ENCODE assay signal across 9 cellular contexts in the genomic region with DNA sequence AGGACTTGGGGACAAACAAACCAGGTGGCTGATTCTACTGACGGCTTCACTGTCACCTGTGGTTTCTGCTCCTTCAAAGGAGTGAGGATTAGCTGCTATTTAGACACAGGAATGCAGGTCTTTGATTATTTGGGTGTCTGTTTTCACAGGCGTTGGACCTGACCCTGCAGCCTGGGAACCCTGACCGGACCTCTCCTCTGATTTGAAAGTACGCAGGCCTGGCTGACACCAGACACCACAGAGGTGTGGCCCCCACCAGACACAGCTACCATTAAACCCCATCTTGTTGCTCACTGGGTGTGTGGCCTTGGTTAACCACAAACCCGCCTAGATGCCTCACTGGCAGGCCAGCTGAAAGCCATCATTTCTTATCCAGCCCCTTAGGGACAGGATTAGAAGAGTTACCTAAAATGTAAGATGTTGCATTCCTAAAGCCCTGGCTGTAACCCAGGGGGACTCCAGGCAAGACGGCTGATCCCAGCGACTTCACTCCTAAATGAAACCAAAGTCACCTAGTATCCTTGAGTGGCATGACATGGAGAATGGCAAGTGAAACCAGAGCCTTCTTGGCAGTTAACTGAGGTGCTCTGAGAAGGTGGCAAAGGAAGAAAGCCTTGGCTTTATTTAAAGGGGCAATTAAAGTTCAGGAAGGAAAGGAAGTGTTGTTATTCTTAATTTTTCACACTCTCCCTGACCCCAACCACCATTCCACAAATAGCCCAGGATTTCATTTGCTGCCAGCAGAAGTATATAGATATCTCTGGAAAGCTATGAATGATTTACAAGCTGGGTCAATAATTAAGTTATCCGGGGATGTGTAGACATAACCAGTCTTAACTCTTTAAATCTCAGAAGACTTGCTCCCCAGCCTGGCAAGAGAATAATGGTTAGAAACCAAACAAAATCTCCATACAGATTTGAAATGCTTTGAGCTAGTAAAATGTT.
DNase-seq lines count a peak whose midpoint lies in the region; ATAC-seq and TF ChIP-seq lines count a peak whose summit lies in the region.
"Had no signal": no experiment of that assay in that cellular context is flagged by ENCODE, and none has a peak within 500 bp of the region (broad histone marks: within the 10 kb centered on the region; RNA-seq: fewer than 3 reads in every experiment).

No MANE protein-coding gene starts in this region.

- H4K20me1 ChIP-seq in GM23338 (replicated peaks; ENCODE audit: insufficient read depth): no peaks in the 10 kb centered on the region

- no peak overlapping the region for H3K4me3 ChIP-seq in GM23338
- H3K4me3 ChIP-seq in aorta (ENCODE audit: low read length in 2 of 2): no peak overlapping the region

- WGBS in aorta, 2 donors: 49 to 54% methylated on average over 8 of the region's 8 CpGs

- peaks cover 1% of the 10 kb centered on the region for H3K9me3 ChIP-seq in aorta (ENCODE audit: control insufficient read depth, low read length)

- H3K36me3 ChIP-seq in GM23338 (ENCODE audit: insufficient read depth) (no peaks in the 10 kb centered on the region), aorta (ENCODE audit: control insufficient read depth in 1 of 2, insufficient read depth in 2 of 2, low read length in 1 of 2) (no peaks in the 10 kb centered on the region)

- no peaks in the 10 kb centered on the region; the same call in 2 of the 3 replicates for H3K9me3 Mint-ChIP-seq in GM23338

- H3F3A ChIP-seq in GM23338 (replicated peaks; ENCODE audit: low read depth): 0 out of 2 replicates have a peak, but pooled peaks cover 2% of the 10 kb centered on the region

- H3K4me1 Mint-ChIP-seq in GM23338: peaks cover 51% of the 10 kb centered on the region

- H3K27ac ChIP-seq in GM23338 (ENCODE audit: low read depth) (no peak overlapping the region), aorta (ENCODE audit: low read depth in 1 of 2, low read length in 2 of 2) (no peak overlapping the region)

- H3K36me3 Mint-ChIP-seq in GM23338 (ENCODE audit: low read depth): peaks cover 4% of the 10 kb centered on the region; the same call in 1 of the 3 replicates
- H3K36me3 Mint-ChIP-seq: brain had no signal

- no peaks in the 10 kb centered on the region for H3K79me2 ChIP-seq in GM23338 (replicated peaks; ENCODE audit: insufficient read depth)

- H2AFZ ChIP-seq in GM23338: peak overlapping the region; percentile 67; the same call in 1 of the 2 replicates

- 0 out of 2 replicates have a peak, but pooled peaks cover 4% of the 10 kb centered on the region for H3K9me2 ChIP-seq in GM23338 (ENCODE audit: insufficient read depth)

- DNase-seq in CMK (ENCODE audit: low read depth): peak; percentile 30
- DNase-seq in GM23338 (ENCODE audit: low spot score): no peak
- DNase-seq in NCI-H226: peak; percentile 42
- peak; percentile 82 for DNase-seq in iris pigment epithelial cell (ENCODE audit: low read depth)
- no peak for DNase-seq in cerebellum (ENCODE audit: low spot score)
- DNase-seq in aorta: no peak
- DNase-seq in activated CD4-positive, alpha-beta T cell treated with anti-CD3 and anti-CD28 coated beads for 1 hour: no peak

- peaks cover 23% of the 10 kb centered on the region for H3K4me1 ChIP-seq in GM23338 (ENCODE audit: insufficient read depth)
- H3K4me1 ChIP-seq in aorta (ENCODE audit: control insufficient read depth in 1 of 2, insufficient read depth in 2 of 2, low read length in 2 of 2): no peaks in the 10 kb centered on the region

- TF ChIP-seq CTCF in GM23338 (conservative IDR thresholded peaks at IDR 0.05; ENCODE audit: low read depth in 2 of 2): no peak

- H3K4me3 Mint-ChIP-seq in GM23338: no peak overlapping the region
- H3K4me3 Mint-ChIP-seq: brain had no signal

- H3K27ac Mint-ChIP-seq in GM23338: peak overlapping the region; percentile 23; the same call in 1 of the 2 replicates

- no peak overlapping the region for H3K4me2 ChIP-seq in GM23338

- ATAC-seq in GM23338 (peak; percentile 26), aorta (ENCODE audit: low FRiP score) (no peak)
- no peak for ATAC-seq in activated CD4-positive, CD25-positive, alpha-beta regulatory T cell treated with anti-CD3 and anti-CD28 coated beads, Interleukin-2, amount 50 U/mL, for 24 hours

- intact Hi-C loops in aorta (cut with DNase I): no loop called here

- no peaks in the 10 kb centered on the region for H3K27me3 ChIP-seq in GM23338 (ENCODE audit: insufficient read depth)
- H3K27me3 ChIP-seq in aorta (ENCODE audit: control insufficient read depth in 1 of 2, insufficient read depth in 2 of 2, low read length in 1 of 2): no peaks in the 10 kb centered on the region

- peaks cover 4% of the 10 kb centered on the region for H3K27me3 Mint-ChIP-seq in GM23338 (ENCODE audit: insufficient read depth, low read depth, poor library complexity)

TF ChIP-seq in GM23338, 12 proteins besides CTCF, POLR2A, EP300 and RAD21 (continues in another document):
- no peak for TF ChIP-seq EZH2phosphoT487 (IDR thresholded peaks at IDR 0.05; ENCODE audit: unreplicated experiment)
- no peak for TF ChIP-seq ZNF114 (CRISPR knock-in tag; IDR thresholded peaks at IDR 0.05)
- no peak for TF ChIP-seq JUNB (IDR thresholded peaks at IDR 0.05; ENCODE audit: unreplicated experiment)
- TF ChIP-seq POLR2AphosphoS5 (IDR thresholded peaks at IDR 0.05; ENCODE audit: low read depth): no peak
- no peak for TF ChIP-seq STAT1 (IDR thresholded peaks at IDR 0.05; ENCODE audit: unreplicated experiment)
- TF ChIP-seq, protein P1, sequence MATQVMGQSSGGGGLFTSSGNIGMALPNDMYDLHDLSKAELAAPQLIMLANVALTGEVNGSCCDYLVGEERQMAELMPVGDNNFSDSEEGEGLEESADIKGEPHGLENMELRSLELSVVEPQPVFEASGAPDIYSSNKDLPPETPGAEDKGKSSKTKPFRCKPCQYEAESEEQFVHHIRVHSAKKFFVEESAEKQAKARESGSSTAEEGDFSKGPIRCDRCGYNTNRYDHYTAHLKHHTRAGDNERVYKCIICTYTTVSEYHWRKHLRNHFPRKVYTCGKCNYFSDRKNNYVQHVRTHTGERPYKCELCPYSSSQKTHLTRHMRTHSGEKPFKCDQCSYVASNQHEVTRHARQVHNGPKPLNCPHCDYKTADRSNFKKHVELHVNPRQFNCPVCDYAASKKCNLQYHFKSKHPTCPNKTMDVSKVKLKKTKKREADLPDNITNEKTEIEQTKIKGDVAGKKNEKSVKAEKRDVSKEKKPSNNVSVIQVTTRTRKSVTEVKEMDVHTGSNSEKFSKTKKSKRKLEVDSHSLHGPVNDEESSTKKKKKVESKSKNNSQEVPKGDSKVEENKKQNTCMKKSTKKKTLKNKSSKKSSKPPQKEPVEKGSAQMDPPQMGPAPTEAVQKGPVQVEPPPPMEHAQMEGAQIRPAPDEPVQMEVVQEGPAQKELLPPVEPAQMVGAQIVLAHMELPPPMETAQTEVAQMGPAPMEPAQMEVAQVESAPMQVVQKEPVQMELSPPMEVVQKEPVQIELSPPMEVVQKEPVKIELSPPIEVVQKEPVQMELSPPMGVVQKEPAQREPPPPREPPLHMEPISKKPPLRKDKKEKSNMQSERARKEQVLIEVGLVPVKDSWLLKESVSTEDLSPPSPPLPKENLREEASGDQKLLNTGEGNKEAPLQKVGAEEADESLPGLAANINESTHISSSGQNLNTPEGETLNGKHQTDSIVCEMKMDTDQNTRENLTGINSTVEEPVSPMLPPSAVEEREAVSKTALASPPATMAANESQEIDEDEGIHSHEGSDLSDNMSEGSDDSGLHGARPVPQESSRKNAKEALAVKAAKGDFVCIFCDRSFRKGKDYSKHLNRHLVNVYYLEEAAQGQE (IDR thresholded peaks at IDR 0.05; ENCODE audit: unreplicated experiment): no peak
- no peak for TF ChIP-seq NANOG (IDR thresholded peaks at IDR 0.05; ENCODE audit: borderline replicate concordance)
- TF ChIP-seq ZNF331 (CRISPR knock-in tag; IDR thresholded peaks at IDR 0.05; ENCODE audit: low read depth): no peak
- TF ChIP-seq, protein P2, sequence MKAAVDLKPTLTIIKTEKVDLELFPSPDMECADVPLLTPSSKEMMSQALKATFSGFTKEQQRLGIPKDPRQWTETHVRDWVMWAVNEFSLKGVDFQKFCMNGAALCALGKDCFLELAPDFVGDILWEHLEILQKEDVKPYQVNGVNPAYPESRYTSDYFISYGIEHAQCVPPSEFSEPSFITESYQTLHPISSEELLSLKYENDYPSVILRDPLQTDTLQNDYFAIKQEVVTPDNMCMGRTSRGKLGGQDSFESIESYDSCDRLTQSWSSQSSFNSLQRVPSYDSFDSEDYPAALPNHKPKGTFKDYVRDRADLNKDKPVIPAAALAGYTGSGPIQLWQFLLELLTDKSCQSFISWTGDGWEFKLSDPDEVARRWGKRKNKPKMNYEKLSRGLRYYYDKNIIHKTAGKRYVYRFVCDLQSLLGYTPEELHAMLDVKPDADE (IDR thresholded peaks at IDR 0.05): no peak
- no peak for TF ChIP-seq CREB1 (CRISPR knock-in tag; IDR thresholded peaks at IDR 0.05; ENCODE audit: low read depth)

Comparison
In these comparisons a context has a peak if more than half of its experiments do, and no peak if none do; other contexts are left out.
1. DNase-seq: peak in CMK (single experiment), NCI-H226 (single experiment) and iris pigment epithelial cell (single experiment); none in GM23338 (single experiment), cerebellum (single experiment), aorta (0 of 2) and activated CD4-positive, alpha-beta T cell treated with anti-CD3 and anti-CD28 coated beads for 1 hour (single experiment).